2 cellular contexts compared by ENCODE assay signal in the genomic region with DNA sequence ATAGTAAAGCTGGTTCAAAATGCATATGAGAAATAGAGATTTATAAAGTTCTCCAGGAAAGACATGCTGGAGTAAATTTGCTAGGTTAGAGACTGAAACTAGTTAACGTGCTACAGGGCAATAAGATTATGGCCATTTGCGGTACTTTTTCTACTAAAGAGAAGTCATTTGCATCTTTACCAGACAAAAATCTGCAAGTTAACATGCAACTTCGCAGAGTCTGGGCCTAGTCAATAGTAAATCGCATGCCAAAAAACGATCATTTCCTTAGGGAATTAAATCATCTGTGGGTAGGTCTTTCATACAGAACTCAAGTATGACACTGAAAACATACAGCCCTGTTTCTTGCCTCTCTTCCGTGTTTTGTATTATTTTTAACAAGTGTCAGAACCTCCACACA.
A peak's percentile ranks its signal among the peaks of the same experiment; 100 is the strongest.
TF ChIP-seq lines count a peak whose summit lies in the region.

No MANE protein-coding gene starts in this region.

TF ChIP-seq in GM12891, 5 proteins besides CTCF, POLR2A, EP300 and RAD21:
- TF ChIP-seq TAF1 (IDR thresholded peaks at IDR 0.05; ENCODE audit: low read depth, low read length) (no peak), PAX5 (IDR thresholded peaks at IDR 0.05; ENCODE audit: insufficient read depth, low read length, severe bottlenecking) (no peak), POU2F2 (IDR thresholded peaks at IDR 0.05; ENCODE audit: low read depth, low read length) (no peak), SPI1 (IDR thresholded peaks at IDR 0.05; ENCODE audit: low read depth, low read length) (no peak), POLR2AphosphoS5 (IDR thresholded peaks at IDR 0.05; ENCODE audit: low read depth, low read length) (no peak)

TF ChIP-seq in GM12878, 131 proteins besides CTCF, POLR2A, EP300 and RAD21:
- TF ChIP-seq MEF2B (IDR thresholded peaks at IDR 0.05; ENCODE audit: partially characterized antibody, poor library complexity, severe bottlenecking) (peak; percentile 64), SIX5 (IDR thresholded peaks at IDR 0.05; ENCODE audit: low read depth, low read length, severe bottlenecking) (no peak), MTA2 (IDR thresholded peaks at IDR 0.05; ENCODE audit: low read depth) (peak; percentile 28; the same call in 1 of the 2 replicates), ZNF687 (IDR thresholded peaks at IDR 0.05) (peak; percentile 41; the same call in 1 of the 2 replicates), RCOR1 (conservative IDR thresholded peaks at IDR 0.05; ENCODE audit: low read depth, low read length) (no peak)
